ENCODE assay signal across 13 cellular contexts in the genomic region with DNA sequence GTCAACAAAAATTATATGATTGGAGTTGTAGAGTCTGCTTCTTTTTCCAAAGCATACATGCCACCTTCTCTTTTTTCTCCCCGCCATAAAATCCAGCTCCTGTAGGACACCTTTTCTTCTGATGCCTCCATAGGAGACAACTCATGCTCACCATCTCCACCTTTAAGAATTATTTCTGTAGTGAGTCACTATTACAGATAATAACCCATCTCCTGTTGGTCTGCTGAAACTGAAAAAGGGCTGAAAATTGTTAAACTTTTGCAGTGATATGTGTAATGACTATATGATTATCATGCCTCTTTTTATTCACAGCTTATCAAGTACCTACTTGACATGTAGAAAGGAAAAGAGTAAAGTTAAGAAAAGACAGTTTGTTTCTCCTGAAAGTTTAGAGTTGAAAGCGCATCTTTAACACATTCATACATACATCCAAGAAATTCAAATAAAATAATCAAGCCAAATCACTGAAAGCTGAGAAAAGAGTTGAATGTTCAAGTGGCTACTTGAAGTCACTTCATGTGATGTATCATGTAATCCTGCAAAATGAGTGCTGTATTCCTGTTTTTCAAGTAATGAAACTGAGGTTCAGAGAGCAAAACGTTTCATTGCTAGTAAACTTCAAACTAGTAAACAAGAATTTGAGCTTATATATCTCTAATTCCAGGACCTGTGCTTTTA. TPM values are rescaled to one million over a fixed set of nuclear protein-coding genes. Genes with fewer than 3 reads are reported as not detected.
DNase-seq lines count a peak whose midpoint lies in the region; ATAC-seq and TF ChIP-seq lines count a peak whose summit lies in the region.
"Had no signal": no experiment of that assay in that cellular context is flagged by ENCODE, and none has a peak within 500 bp of the region (broad histone marks: within the 10 kb centered on the region; RNA-seq: fewer than 3 reads in every experiment).

No MANE protein-coding gene starts in this region.

- no TSS peak for BruUV-seq in PC-9 (replicated peaks; lab: Mats Ljungman, UMichigan)

- peak overlapping the region; percentile 38 for H3K4me2 ChIP-seq in PC-9
- H3K4me2 ChIP-seq: GM23338 had no signal

- no peak for TF ChIP-seq CTCF in PC-9 (conservative IDR thresholded peaks at IDR 0.05)
- no peak for TF ChIP-seq CTCF in transverse colon (IDR thresholded peaks at IDR 0.05)

- peaks cover 20% of the 10 kb centered on the region for H3K4me1 ChIP-seq in PC-9 (replicated peaks; ENCODE audit: insufficient read depth)
- H3K4me1 ChIP-seq in transverse colon, result peaks cover 0 to 14% (median 0%) of the 10 kb centered on the region in 4 donors

- H3K27ac Mint-ChIP-seq in activated naive CD4-positive, alpha-beta T cell treated with anti-CD3 and anti-CD28 coated beads, Interleukin-2, amount 50 U/mL, for 24 hours, result no peak overlapping the region
- H3K27ac Mint-ChIP-seq: GM23338 had no signal

- no peak for ATAC-seq in GM18502 (IDR thresholded peaks at IDR 0.05; ENCODE audit: poor library complexity, unreplicated experiment)
- ATAC-seq: GM23338, HepG2 had no signal

- peaks cover 46% of the 10 kb centered on the region for H3K4me1 Mint-ChIP-seq in activated naive CD4-positive, alpha-beta T cell treated with anti-CD3 and anti-CD28 coated beads, Interleukin-2, amount 50 U/mL, for 24 hours

- H3K9me3 ChIP-seq in PC-9 (ENCODE audit: insufficient read depth, low read depth), result peaks cover 8% of the 10 kb centered on the region; the same call in 1 of the 2 replicates
- H3K9me3 ChIP-seq in transverse colon, result peaks cover 6 to 9% of the 10 kb centered on the region in 2 donors

- H3K9me3 Mint-ChIP-seq in activated naive CD4-positive, alpha-beta T cell treated with anti-CD3 and anti-CD28 coated beads, Interleukin-2, amount 50 U/mL, for 24 hours, result peaks cover 6% of the 10 kb centered on the region

- no peaks in the 10 kb centered on the region for H3K9me2 ChIP-seq in PC-9 (ENCODE audit: insufficient read depth)

- in situ Hi-C loops in transverse colon (cut with MboI; ENCODE audit: low pct_ligation_motif_present in 1 of 4, low pct_unique_long_range_greater_than_20kb in 1 of 4, low sequenced_read_pairs in 3 of 4), result no loop called here

- no peak for DNase-seq in activated naive CD4-positive, alpha-beta T cell (lab: John Stamatoyannopoulos, UW)
- DNase-seq in PC-9 (no peak), fibroblast of peridontal ligament (ENCODE audit: extremely low read depth) (peak; percentile 28), transverse colon (no peak), NCI-H2081 treated with DMSO at 0.1 percent for 48 hours (lab: John Stamatoyannopoulos, UW) (no peak), occipital lobe (lab: John Stamatoyannopoulos, UW) (no peak)
- DNase-seq: activated effector memory CD4-positive, alpha-beta T cell treated with Interleukin-2 at 50 U/mL for 16 hours; NCI-H2171; WERI-Rb-1 had no signal

- H3K27me3 Mint-ChIP-seq in activated naive CD4-positive, alpha-beta T cell treated with anti-CD3 and anti-CD28 coated beads, Interleukin-2, amount 50 U/mL, for 24 hours, result no peaks in the 10 kb centered on the region

- H3K27ac ChIP-seq in PC-9 (no peak overlapping the region), transverse colon (peak overlapping the region in 3 of 4 donors; percentile 13 to 39 (median 20))
- H3K27ac ChIP-seq: WERI-Rb-1 had no signal

- H3K4me3 ChIP-seq in PC-9 (no peak overlapping the region), transverse colon (no peak overlapping the region)
- H3K4me3 ChIP-seq: GM23338 had no signal

- no peaks in the 10 kb centered on the region for H3K27me3 ChIP-seq in PC-9 (ENCODE audit: insufficient read depth, low read depth)
- no peaks in the 10 kb centered on the region for H3K27me3 ChIP-seq in transverse colon

- WGBS in transverse colon (ENCODE audit: low coverage in 1 of 2), 2 donors, result 69 to 72% methylated on average over 3 of the region's 3 CpGs

- H3K79me2 ChIP-seq in PC-9 (ENCODE audit: low read depth), result no peaks in the 10 kb centered on the region

- no peak overlapping the region for H2AFZ ChIP-seq in PC-9
- H2AFZ ChIP-seq: GM23338 had no signal

- peak overlapping the region; percentile 71 for H3K4me3 Mint-ChIP-seq in activated naive CD4-positive, alpha-beta T cell treated with anti-CD3 and anti-CD28 coated beads, Interleukin-2, amount 50 U/mL, for 24 hours
- H3K4me3 Mint-ChIP-seq: GM23338 had no signal

- no peaks in the 10 kb centered on the region for H4K20me1 ChIP-seq in PC-9 (ENCODE audit: insufficient read depth)

- TF ChIP-seq EP300 in transverse colon (IDR thresholded peaks at IDR 0.05; ENCODE audit: low read depth), result no peak

- peaks cover 8% of the 10 kb centered on the region for H3F3A ChIP-seq in PC-9 (ENCODE audit: insufficient read depth, low read depth)

- intact Hi-C loops in PC-9 (cut with micrococcal nuclease; ENCODE audit: unreplicated experiment) (no loop called here), transverse colon (cut with DNase I; ENCODE audit: low total_unique reads) (no loop called here)

- TF ChIP-seq POLR2A in transverse colon (IDR thresholded peaks at IDR 0.05), result no peak

- POLR2A ChIA-PET in PC-9 (lab: Charles Lee; ENCODE audit: unreplicated experiment), result interaction anchor here (0.6 kb wide), 1 partner anchor 47 kb away, joined by 6 read pairs; no protein-coding TSS in a partner anchor

- H3K36me3 Mint-ChIP-seq in activated naive CD4-positive, alpha-beta T cell treated with anti-CD3 and anti-CD28 coated beads, Interleukin-2, amount 50 U/mL, for 24 hours, result peaks cover 26% of the 10 kb centered on the region

- H3K36me3 ChIP-seq in PC-9 (ENCODE audit: low read depth), result no peaks in the 10 kb centered on the region
- H3K36me3 ChIP-seq in transverse colon, result no peaks in the 10 kb centered on the region
- H3K36me3 ChIP-seq: WERI-Rb-1 had no signal

- CTCF ChIA-PET in PC-9 (lab: Charles Lee), result no interaction called here

RNA-seq across cellular contexts. Expression of a gene that starts 35.5 kb away (rescaled TPM):
- total RNA-seq in PC-9 (2021) (2.7 TPM in 2 replicates), transverse colon (10 to 100 TPM in 3 of 4 donors, 1 to 10 TPM in 1; 2.2 to 34.6 (median 15.9) TPM), occipital lobe (15.4 TPM)
